In genomic region chr3:66418432-66419052, GRCh38 we compare ENCODE assay signal across 10 cellular contexts.
DNase-seq lines count a peak whose midpoint lies in the region; ATAC-seq and TF ChIP-seq lines count a peak whose summit lies in the region.
"Had no signal": no experiment of that assay in that cellular context is flagged by ENCODE, and none has a peak within 500 bp of the region (broad histone marks: within the 10 kb centered on the region; RNA-seq: fewer than 3 reads in every experiment).

No MANE protein-coding gene starts in this region.

- TF ChIP-seq POLR2A in IMR-90 (IDR thresholded peaks at IDR 0.05; ENCODE audit: low read depth, low read length) = no peak

- peak overlapping the region; percentile 56 for H2BK120ac ChIP-seq in IMR-90 (ENCODE audit: low read depth, low read length)

- H2AFZ ChIP-seq in IMR-90 (replicated peaks; ENCODE audit: low read length, poor library complexity) = peak overlapping the region; percentile 46

- H3K14ac ChIP-seq in IMR-90 (replicated peaks; ENCODE audit: low read depth, low read length) = peak overlapping the region; percentile 1; the same call in 1 of the 2 replicates

- H3K4me1 ChIP-seq in IMR-90 (ENCODE audit: control insufficient read depth, insufficient read depth, low read length) (peaks cover 19% of the 10 kb centered on the region), subcutaneous abdominal adipose tissue (ENCODE audit: control insufficient read depth in 5 of 5, insufficient read depth in 5 of 5, low read length in 5 of 5) (peaks cover 0 to 16% (median 8%) of the 10 kb centered on the region in 5 donors)

- intact Hi-C loops in IMR-90 (cut with micrococcal nuclease) = loop anchor here (10.0 kb wide), 1 partner anchor 176 kb away; no protein-coding TSS in a partner anchor
- intact Hi-C loops in left colon (cut with DNase I, micrococcal nuclease) = no loop called here

- no peak for TF ChIP-seq RAD21 in IMR-90 (IDR thresholded peaks at IDR 0.05; ENCODE audit: low read length)

- H2AK5ac ChIP-seq in IMR-90 (ENCODE audit: low read depth, low read length) = no peak overlapping the region

- H2AK9ac ChIP-seq in IMR-90 (replicated peaks; ENCODE audit: low read depth, low read length, poor library complexity) = peak overlapping the region; percentile 44

- peaks cover 1% of the 10 kb centered on the region for H4K20me1 ChIP-seq in IMR-90 (ENCODE audit: insufficient read depth, low read length)

- H4K5ac ChIP-seq in IMR-90 (ENCODE audit: low read depth, low read length) = no peak overlapping the region; the same call in 1 of the 2 replicates

- H3K4me3 ChIP-seq in IMR-90 (ENCODE audit: insufficient read depth, low read depth, low read length) (no peak overlapping the region), subcutaneous abdominal adipose tissue (ENCODE audit: low read depth in 1 of 5, low read length in 5 of 5) (no peak overlapping the region)

- TF ChIP-seq CTCF in IMR-90 (conservative IDR thresholded peaks at IDR 0.05; ENCODE audit: low read depth, low read length) = no peak
- TF ChIP-seq CTCF in GM13977 (IDR thresholded peaks at IDR 0.05; ENCODE audit: extremely low read depth, insufficient read depth, missing control alignments) = no peak

- H3K4ac ChIP-seq in IMR-90 (ENCODE audit: low read depth, low read length) = peak overlapping the region; percentile 29; the same call in 1 of the 2 replicates

- H3K56ac ChIP-seq in IMR-90 (ENCODE audit: extremely low read depth, insufficient read depth, low read length) = no peak overlapping the region

- in situ Hi-C loops in IMR-90 (cut with MboI; ENCODE audit: low sequenced_read_pairs) = loop anchor here (10.0 kb wide), 1 partner anchor 176 kb away; no protein-coding TSS in a partner anchor
- in situ Hi-C loops in GM13977 (cut with MboI; ENCODE audit: low pct_unique_long_range_greater_than_20kb, low sequenced_read_pairs, unreplicated experiment) = loop anchor here (25.0 kb wide), 1 partner anchor 394 kb away; no protein-coding TSS in a partner anchor

- CTCF ChIA-PET in IMR-90 (lab: Yijun Ruan, JAX) = interaction anchor here (0.9 to 2.1 kb wide), 2 partner anchors 9 to 11 kb away, joined by 3 to 13 read pairs; no protein-coding TSS in a partner anchor

- peak overlapping the region; percentile 75 for H3K18ac ChIP-seq in IMR-90 (ENCODE audit: low read depth, low read length)

- dilution Hi-C loops in IMR-90 (cut with HindIII; ENCODE audit: low sequenced_read_pairs, unreplicated experiment) = no loop called here

- H3K36me3 ChIP-seq in IMR-90 (ENCODE audit: control insufficient read depth, insufficient read depth, low read length) (peaks cover 17% of the 10 kb centered on the region), subcutaneous abdominal adipose tissue (ENCODE audit: control insufficient read depth in 5 of 5, insufficient read depth in 5 of 5, low read length in 5 of 5) (peaks cover 0 to 31% (median 15%) of the 10 kb centered on the region in 5 donors)

- H4K91ac ChIP-seq in IMR-90 (ENCODE audit: insufficient read depth, low read depth, low read length) = peak overlapping the region; percentile 58; the same call in 1 of the 2 replicates

- H3K9me1 ChIP-seq in IMR-90 (ENCODE audit: insufficient read depth, low read length) = peaks cover 2% of the 10 kb centered on the region

- H3K4me2 ChIP-seq in IMR-90 (ENCODE audit: low read depth, low read length) = peak overlapping the region; percentile 0; the same call in 1 of the 2 replicates

- no peak overlapping the region for H3K9ac ChIP-seq in IMR-90 (ENCODE audit: low read depth, low read length)
- no peak overlapping the region for H3K9ac ChIP-seq in subcutaneous abdominal adipose tissue (ENCODE audit: low read length in 5 of 5)

- no TSS peak for BruUV-seq in IMR-90 (replicated peaks; lab: Mats Ljungman, UMichigan)

- no peak overlapping the region for H2BK5ac ChIP-seq in IMR-90 (ENCODE audit: low read depth, low read length, poor library complexity, severe bottlenecking)

- H2BK20ac ChIP-seq in IMR-90 (ENCODE audit: low read depth, low read length) = no peak overlapping the region; the same call in 1 of the 2 replicates

- peaks cover 23 to 53% of the 10 kb centered on the region in 2 experiments for H3K79me1 ChIP-seq in IMR-90 (ENCODE audit: low read depth in 1 of 2, low read length in 2 of 2)

- POLR2A ChIA-PET in IMR-90 (lab: Charles Lee; ENCODE audit: unreplicated experiment) = interaction anchor here (0.6 kb wide), 1 partner anchor 300 kb away, joined by 3 read pairs; no protein-coding TSS in a partner anchor

- H3K27me3 ChIP-seq in IMR-90 (ENCODE audit: control insufficient read depth, insufficient read depth, low read length) = no peaks in the 10 kb centered on the region
- H3K27me3 ChIP-seq in subcutaneous abdominal adipose tissue (ENCODE audit: control insufficient read depth in 5 of 5, insufficient read depth in 4 of 5, low read length in 5 of 5) = no peaks in the 10 kb centered on the region
- H3K27me3 ChIP-seq: neutrophil had no signal

- 41% methylated on average over 7 of the region's 13 CpGs; no CpG with 5 or more reads in 1 of the 2 experiments for WGBS in IMR-90 (ENCODE audit: extremely low coverage in 2 of 2, insufficient read length in 1 of 2), 2 experiments

- H2BK15ac ChIP-seq in IMR-90 (ENCODE audit: low read depth, low read length) = no peak overlapping the region

- H3K9me3 ChIP-seq in IMR-90 (ENCODE audit: control insufficient read depth, insufficient read depth, low read length) (peaks cover 5% of the 10 kb centered on the region; the same call in 1 of the 2 replicates), subcutaneous abdominal adipose tissue (ENCODE audit: control insufficient read depth in 5 of 5, low read length in 5 of 5) (peaks cover 0 to 4% (median 0%) of the 10 kb centered on the region in 5 donors)

- peak overlapping the region in 1 of 2 experiments; percentile 28; a peak in 1 of 4 replicates for H4K8ac ChIP-seq in IMR-90 (ENCODE audit: low read depth in 2 of 2, low read length in 2 of 2)

- ATAC-seq in IMR-90 (ENCODE audit: low read depth) = peak; percentile 51
- peak; percentile 12 for ATAC-seq in left colon
- ATAC-seq in HG03460 (IDR thresholded peaks at IDR 0.05; ENCODE audit: unreplicated experiment) = no peak
- no peak for ATAC-seq in GM21526 (IDR thresholded peaks at IDR 0.05; ENCODE audit: low FRiP score, unreplicated experiment)
- no peak for ATAC-seq in HG02840 (IDR thresholded peaks at IDR 0.05; ENCODE audit: low FRiP score, unreplicated experiment)

- 0 out of 2 replicates have a peak overlapping the region, but pooled peaks have one; percentile 38 for H3K23ac ChIP-seq in IMR-90 (ENCODE audit: low read depth, low read length)

- H3K27ac ChIP-seq in IMR-90 (ENCODE audit: insufficient read depth, low read length) (peak overlapping the region; percentile 25; the same call in 1 of the 2 replicates), subcutaneous abdominal adipose tissue (ENCODE audit: low read depth, low read length) (peak overlapping the region; percentile 38)
- H3K27ac ChIP-seq: neutrophil had no signal

- DNase-seq in IMR-90 = no peak
- DNase-seq in astrocyte of the hippocampus (ENCODE audit: low read depth, low spot score) = peak; percentile 94
- no peak for DNase-seq in left colon
- DNase-seq in GM13977 (ENCODE audit: low spot score) = no peak
- DNase-seq: activated CD4-positive, alpha-beta T cell treated with anti-CD3 and anti-CD28 coated beads, Interleukin-2, amount 50 U/mL, for 48 hours had no signal

TF ChIP-seq in IMR-90, 13 proteins besides CTCF, POLR2A, EP300 and RAD21:
- no peak for TF ChIP-seq CHD1 (IDR thresholded peaks at IDR 0.05; ENCODE audit: low read depth, low read length)
- no peak for TF ChIP-seq MXI1 (IDR thresholded peaks at IDR 0.05; ENCODE audit: borderline replicate concordance, low read depth, low read length)
- TF ChIP-seq RFX5 (IDR thresholded peaks at IDR 0.05; ENCODE audit: low read depth, low read length) = no peak
- TF ChIP-seq USF2 (IDR thresholded peaks at IDR 0.05; ENCODE audit: low read depth, low read length) = no peak
- TF ChIP-seq ELK1 (IDR thresholded peaks at IDR 0.05; ENCODE audit: borderline replicate concordance, low read depth, low read length) = no peak
- TF ChIP-seq BHLHE40 (IDR thresholded peaks at IDR 0.05; ENCODE audit: low read depth, low read length) = no peak
- no peak for TF ChIP-seq CEBPB (IDR thresholded peaks at IDR 0.05; ENCODE audit: low read depth, low read length)
- TF ChIP-seq MAZ (IDR thresholded peaks at IDR 0.05; ENCODE audit: borderline replicate concordance, low read depth, low read length) = no peak
- TF ChIP-seq NFE2L2 (IDR thresholded peaks at IDR 0.05; ENCODE audit: low read depth, low read length) = no peak
- no peak for TF ChIP-seq SMC3 (IDR thresholded peaks at IDR 0.05; ENCODE audit: low read depth, low read length)
- no peak for TF ChIP-seq MAFK (IDR thresholded peaks at IDR 0.05; ENCODE audit: low read depth, low read length)
- TF ChIP-seq RCOR1 (IDR thresholded peaks at IDR 0.05; ENCODE audit: insufficient replicate concordance, low read length) = no peak
- no peak for TF ChIP-seq FOS (IDR thresholded peaks at IDR 0.05; ENCODE audit: low read depth, low read length)

Comparison
In these comparisons a context has a peak if more than half of its experiments do, and no peak if none do; other contexts are left out.
1. ATAC-seq: peak in IMR-90 (single experiment) and left colon (single experiment); none in HG03460 (single experiment), GM21526 (single experiment) and HG02840 (single experiment).